Comparison of ENCODE assay signal across 33 cellular contexts in the genomic region with DNA sequence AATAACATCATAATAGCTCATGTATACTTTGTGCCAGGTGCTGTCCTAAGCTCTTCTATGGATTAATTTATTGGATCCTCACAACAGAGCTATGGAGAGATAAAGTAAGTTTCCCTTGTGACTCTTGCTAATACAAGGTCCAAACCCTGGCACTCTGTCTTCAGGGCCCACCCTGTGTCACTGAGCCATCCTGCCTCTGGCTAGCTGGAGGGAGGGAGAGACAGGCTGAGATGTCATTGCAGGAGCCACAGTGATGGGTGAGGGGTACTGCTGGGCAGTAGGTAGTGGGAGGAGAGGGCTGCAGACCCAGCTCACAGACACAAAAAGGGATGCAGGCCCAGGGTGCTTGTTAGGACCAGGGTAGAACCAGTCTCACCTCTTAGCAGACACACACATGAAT. TPM values are rescaled to one million over a fixed set of nuclear protein-coding genes. Genes with fewer than 3 reads are reported as not detected.
"Had no signal": no experiment of that assay in that cellular context is flagged by ENCODE, and none has a peak within 500 bp of the region (broad histone marks: within the 10 kb centered on the region; RNA-seq: fewer than 3 reads in every experiment).

No MANE protein-coding gene starts in this region.

- H3K4me3 ChIP-seq: ascending aorta, breast epithelium, cardiac muscle cell, esophagus muscularis mucosa, gastrocnemius medialis, heart left ventricle had no signal

- H3K27ac ChIP-seq: ascending aorta, breast epithelium, cardiac muscle cell, esophagus muscularis mucosa, foreskin keratinocyte, gastrocnemius medialis, heart left ventricle, WERI-Rb-1 had no signal

- DNase-seq: activated B cell treated with CpG ODN at 0.5 μM for 24 hours; activated CD4-positive, alpha-beta T cell treated with anti-CD3 and anti-CD28 coated beads for 48 hours; activated CD4-positive, alpha-beta T cell treated with anti-CD3 and anti-CD28 coated beads, Interleukin-2, amount 50 U/mL, for 1 hour; activated CD4-positive, alpha-beta T cell treated with anti-CD3 and anti-CD28 coated beads, Interleukin-2, amount 50 U/mL, for 48 hours; activated CD8-positive, alpha-beta memory T cell treated with anti-CD3 and anti-CD28 coated beads for 24 hours; activated CD8-positive, alpha-beta T cell treated with anti-CD3 and anti-CD28 coated beads for 36 hours; activated gamma-delta T cell; activated naive CD4-positive, alpha-beta T cell; activated naive CD4-positive, alpha-beta T cell treated with anti-CD3 and anti-CD28 coated beads, Interleukin-2, amount 10 ng/mL, durations not matched to agents 7 days and 5 days; activated naive CD8-positive, alpha-beta T cell treated with anti-CD3 and anti-CD28 coated beads, Interleukin-2, amount 10 ng/mL, durations not matched to agents 7 days and 5 days; activated T-cell treated with anti-CD3 and anti-CD28 coated beads for 4 hours; activated T-cell treated with anti-CD3 and anti-CD28 coated beads, Interleukin-2, amount 50 U/mL, for 24 hours; activated T-cell treated with anti-CD3 and anti-CD28 coated beads, Interleukin-2, amount 50 U/mL, for 72 hours; cortex of kidney; dermis blood vessel endothelial cell; effector CD4-positive, alpha-beta T cell; effector memory CD8-positive, alpha-beta T cell; erythroblast; gastrocnemius medialis; glutamatergic neuron; heart left ventricle; T-helper 1 cell; T-helper 17 cell; T1000; WERI-Rb-1 had no signal

- ATAC-seq: activated CD4-positive, CD25-positive, alpha-beta regulatory T cell treated with anti-CD3 and anti-CD28 coated beads, Interleukin-2, amount 50 U/mL, for 24 hours; activated CD8-positive, alpha-beta T cell treated with anti-CD3 and anti-CD28 coated beads for 36 hours; activated naive CD4-positive, alpha-beta T cell treated with anti-CD3 and anti-CD28 coated beads, Interleukin-2, amount 50 U/mL, for 72 hours; activated T-cell treated with anti-CD3 and anti-CD28 coated beads, Interleukin-2, amount 50 U/mL, for 72 hours; effector memory CD8-positive, alpha-beta T cell; foreskin keratinocyte; gastrocnemius medialis; heart left ventricle; T-helper 17 cell had no signal

RNA-seq across cellular contexts. Expression of gene GCK, which starts 16.9 kb away (rescaled TPM):
- total RNA-seq: dermis blood vessel endothelial cell had no signal

RNA-seq across cellular contexts. Expression of gene MYL7, which starts 31.2 kb away (rescaled TPM):
- total RNA-seq: activated B cell treated with CpG ODN at 0.5 μM for 24 hours; activated CD8-positive, alpha-beta T cell treated with anti-CD3 and anti-CD28 coated beads for 36 hours; activated naive CD4-positive, alpha-beta T cell treated with anti-CD3 and anti-CD28 coated beads, Interleukin-2, amount 50 U/mL, for 72 hours; activated naive CD8-positive, alpha-beta T cell treated with anti-CD3 and anti-CD28 coated beads, Interleukin-2, amount 10 ng/mL, durations not matched to agents 7 days and 5 days; activated T-cell treated with anti-CD3 and anti-CD28 coated beads, Interleukin-2, amount 50 U/mL, for 72 hours; ascending aorta; cerebellum; dermis blood vessel endothelial cell; esophagus muscularis mucosa; foreskin keratinocyte; T-helper 17 cell had no signal
